In genomic region chr13:63636231-63636993, GRCh38 we compare ENCODE assay signal across 8 cellular contexts.
DNase-seq lines count a peak whose midpoint lies in the region; ATAC-seq and TF ChIP-seq lines count a peak whose summit lies in the region.

No MANE protein-coding gene starts in this region.

- POLR2A ChIA-PET in PC-9 (lab: Charles Lee; ENCODE audit: unreplicated experiment) = no interaction called here

- BruUV-seq in PC-9 (replicated peaks; lab: Mats Ljungman, UMichigan) = no TSS peak

- ATAC-seq in HG03066 (IDR thresholded peaks at IDR 0.05; ENCODE audit: low read depth, unreplicated experiment) (peak; percentile 80), sciatic nerve (no peak)

- H2AFZ ChIP-seq in PC-9 = peak overlapping the region; percentile 23; the same call in 1 of the 2 replicates

- H4K20me1 ChIP-seq in PC-9 (ENCODE audit: insufficient read depth) = no peaks in the 10 kb centered on the region

- H3K27me3 ChIP-seq in PC-9 (ENCODE audit: insufficient read depth, low read depth) = no peaks in the 10 kb centered on the region

- H3K9me3 ChIP-seq in PC-9 (ENCODE audit: insufficient read depth, low read depth) = no peaks in the 10 kb centered on the region

- H3K4me1 ChIP-seq in PC-9 (replicated peaks; ENCODE audit: insufficient read depth) = no peaks in the 10 kb centered on the region

- H3K27ac ChIP-seq in PC-9 = no peak overlapping the region

- peak overlapping the region; percentile 43 for H3K4me2 ChIP-seq in PC-9

- TF ChIP-seq CTCF in PC-9 (conservative IDR thresholded peaks at IDR 0.05) = no peak

- intact Hi-C loops in PC-9 (cut with micrococcal nuclease; ENCODE audit: unreplicated experiment) = no loop called here
- intact Hi-C loops in sciatic nerve (cut with DNase I) = no loop called here

- no peak overlapping the region for H3K4me3 ChIP-seq in PC-9

- DNase-seq in NCI-H2029 treated with DMSO at 0.1 percent for 48 hours (lab: John Stamatoyannopoulos, UW) (peak; percentile 3), NCI-H2029 (lab: John Stamatoyannopoulos, UW) (no peak), PC-9 (peak in 1 of 2 experiments; percentile 0), iPS-NIHi11 (ENCODE audit: low spot score) (peak; percentile 8), sciatic nerve (ENCODE audit: low spot score) (no peak), germinal center (ENCODE audit: low spot score) (no peak), DMS114 treated with DMSO at 0.1 percent for 48 hours (lab: John Stamatoyannopoulos, UW; ENCODE audit: unreplicated experiment) (no peak)

- CTCF ChIA-PET in PC-9 (lab: Charles Lee) = interaction anchor here (0.6 kb wide), 1 partner anchor 601 kb away, joined by 3 read pairs; no protein-coding TSS in a partner anchor

- H3K9me2 ChIP-seq in PC-9 (ENCODE audit: insufficient read depth) = no peaks in the 10 kb centered on the region

- no peaks in the 10 kb centered on the region for H3K36me3 ChIP-seq in PC-9 (ENCODE audit: low read depth)

- H3K79me2 ChIP-seq in PC-9 (ENCODE audit: low read depth) = no peaks in the 10 kb centered on the region

- no peaks in the 10 kb centered on the region for H3F3A ChIP-seq in PC-9 (ENCODE audit: insufficient read depth, low read depth)

Comparison
In these comparisons a context has a peak if more than half of its experiments do, and no peak if none do; other contexts are left out.
1. DNase-seq: peak in NCI-H2029 treated with DMSO at 0.1 percent for 48 hours (single experiment) and iPS-NIHi11 (single experiment); none in NCI-H2029 (single experiment), sciatic nerve (single experiment), germinal center (single experiment) and DMS114 treated with DMSO at 0.1 percent for 48 hours (single experiment).